ENCODE assay signal across 28 cellular contexts in genomic region chr16:49261930-49262329, GRCh38. TPM values are rescaled to one million over a fixed set of nuclear protein-coding genes. Genes with fewer than 3 reads are reported as not detected.
"Had no signal": no experiment of that assay in that cellular context is flagged by ENCODE, and none has a peak within 500 bp of the region (broad histone marks: within the 10 kb centered on the region; RNA-seq: fewer than 3 reads in every experiment).

No MANE protein-coding gene starts in this region.

- H3K4me3 Mint-ChIP-seq: stimulated activated effector memory CD8-positive, alpha-beta T cell treated with anti-CD3 and anti-CD28 coated beads, Interleukin-12 subunit alpha, Interleukin-12 subunit beta, amount 100 ng/mL, for 72 hours; stimulated activated memory B cell treated with anti-CD40 and anti-IgM and Interleukin-4, amounts not matched to agents 10 μg/mL and 1 μg/mL and 100 μg/mL, for 72 hours; stimulated activated naive B cell treated with anti-CD40 and anti-IgM and Interleukin-4, amounts not matched to agents 10 μg/mL and 1 μg/mL and 100 μg/mL, for 72 hours; stimulated activated naive CD8-positive, alpha-beta T cell treated with anti-CD3 and anti-CD28 coated beads, Interleukin-15, amount 100 ng/mL, for 72 hours; stimulated activated naive CD8-positive, alpha-beta T cell treated with anti-CD3 and anti-CD28 coated beads, Interleukin-15, Interleukin-2, amounts not matched to agents 100 ng/mL and 50 ng/mL, for 24 hours had no signal

- H3K27me3 ChIP-seq: stomach, testis, tibial artery, tibial nerve, transverse colon, upper lobe of left lung, upper lobe of right lung, vagina had no signal

- H3K4me1 ChIP-seq: stomach, suprapubic skin, testis, thyroid gland, tibial artery, tibial nerve, transverse colon, upper lobe of left lung, upper lobe of right lung, uterus, vagina had no signal

- H3K4me1 Mint-ChIP-seq: stimulated activated effector memory CD8-positive, alpha-beta T cell treated with anti-CD3 and anti-CD28 coated beads, Interleukin-12 subunit alpha, Interleukin-12 subunit beta, amount 100 ng/mL, for 72 hours; stimulated activated memory B cell treated with anti-CD40 and anti-IgM and Interleukin-4, amounts not matched to agents 10 μg/mL and 1 μg/mL and 100 μg/mL, for 72 hours; stimulated activated naive B cell treated with anti-CD40 and anti-IgM and Interleukin-4, amounts not matched to agents 10 μg/mL and 1 μg/mL and 100 μg/mL, for 72 hours; stimulated activated naive CD8-positive, alpha-beta T cell treated with anti-CD3 and anti-CD28 coated beads, Interleukin-15, amount 100 ng/mL, for 72 hours had no signal

- H3K27me3 Mint-ChIP-seq: stimulated activated memory B cell treated with anti-CD40 and anti-IgM and Interleukin-4, amounts not matched to agents 10 μg/mL and 1 μg/mL and 100 μg/mL, for 72 hours; stimulated activated naive B cell treated with anti-CD40 and anti-IgM and Interleukin-4, amounts not matched to agents 10 μg/mL and 1 μg/mL and 100 μg/mL, for 72 hours; stimulated activated naive CD8-positive, alpha-beta T cell treated with anti-CD3 and anti-CD28 coated beads, Interleukin-15, amount 100 ng/mL, for 72 hours had no signal

- H3K9me3 ChIP-seq: suprapubic skin, testis, thoracic aorta, thyroid gland, tibial artery, tibial nerve, transverse colon, upper lobe of left lung, upper lobe of right lung, uterus, vagina had no signal

- H3K27ac Mint-ChIP-seq: stimulated activated effector memory CD8-positive, alpha-beta T cell treated with anti-CD3 and anti-CD28 coated beads, Interleukin-12 subunit alpha, Interleukin-12 subunit beta, amount 100 ng/mL, for 72 hours; stimulated activated memory B cell treated with anti-CD40 and anti-IgM and Interleukin-4, amounts not matched to agents 10 μg/mL and 1 μg/mL and 100 μg/mL, for 72 hours; stimulated activated naive B cell treated with anti-CD40 and anti-IgM and Interleukin-4, amounts not matched to agents 10 μg/mL and 1 μg/mL and 100 μg/mL, for 72 hours; stimulated activated naive CD8-positive, alpha-beta T cell treated with anti-CD3 and anti-CD28 coated beads, Interleukin-15, amount 100 ng/mL, for 72 hours; stimulated activated naive CD8-positive, alpha-beta T cell treated with anti-CD3 and anti-CD28 coated beads, Interleukin-15, Interleukin-2, amounts not matched to agents 100 ng/mL and 50 ng/mL, for 24 hours had no signal

- DNase-seq: stimulated activated CD4-positive, alpha-beta T cell treated with anti-CD3 and anti-CD28 coated beads, Interleukin-2, amount 100 ng/mL, for 48 hours; stimulated activated CD4-positive, alpha-beta T cell treated with anti-CD3 and anti-CD28 coated beads, Interleukin-4, amount 100 ng/mL, for 1 hour; stimulated activated CD4-positive, alpha-beta T cell treated with anti-CD3 and anti-CD28 coated beads, Interleukin-4, amount 100 ng/mL, for 24 hours; stimulated activated CD4-positive, alpha-beta T cell treated with anti-CD3 and anti-CD28 coated beads, Interleukin-4, amount 100 ng/mL, for 4 hours; stimulated activated CD8-positive, alpha-beta memory T cell treated with anti-CD3 and anti-CD28 coated beads, Interleukin-4, amount 100 ng/mL, for 48 hours; stimulated activated naive B cell treated with anti-CD40 and anti-IgM and Interleukin-4, amounts not matched to agents 10 μg/mL and 1 μg/mL and 100 μg/mL, for 72 hours; stimulated activated naive CD4-positive, alpha-beta T cell; stimulated activated naive CD4-positive, alpha-beta T cell treated with Interleukin-2 at 50 U/mL for 16 hours; stimulated activated naive CD8-positive, alpha-beta T cell treated with anti-CD3 and anti-CD28 coated beads, Interleukin-15, amount 100 ng/mL, for 72 hours; stimulated activated naive CD8-positive, alpha-beta T cell treated with anti-CD3 and anti-CD28 coated beads, Interleukin-15, Interleukin-2, amounts not matched to agents 100 U/mL and 50 U/mL, for 24 hours; stomach; substantia nigra; testis; thyroid gland; tibial artery; transverse colon; trophoblast cell; upper lobe of left lung; upper lobe of right lung; uterus had no signal

- FAIRE-seq: urothelium cell line had no signal

- H3K4me3 ChIP-seq: stomach, suprapubic skin, testis, thoracic aorta, thyroid gland, tibial artery, tibial nerve, transverse colon, upper lobe of left lung, upper lobe of right lung, uterus, vagina had no signal

- ATAC-seq: stimulated activated effector memory CD8-positive, alpha-beta T cell treated with anti-CD3 and anti-CD28 coated beads, Interleukin-12 subunit alpha, Interleukin-12 subunit beta, amount 100 ng/mL, for 72 hours; stimulated activated memory B cell treated with anti-CD40 and anti-IgM and Interleukin-4, amounts not matched to agents 10 μg/mL and 1 μg/mL and 100 μg/mL, for 72 hours; stimulated activated naive B cell treated with anti-CD40 and anti-IgM and Interleukin-4, amounts not matched to agents 10 μg/mL and 1 μg/mL and 100 μg/mL, for 72 hours; stimulated activated naive CD8-positive, alpha-beta T cell treated with anti-CD3 and anti-CD28 coated beads, Interleukin-15, amount 100 ng/mL, for 72 hours; stimulated activated naive CD8-positive, alpha-beta T cell treated with anti-CD3 and anti-CD28 coated beads, Interleukin-15, Interleukin-2, amounts not matched to agents 100 U/mL and 50 U/mL, for 24 hours; upper lobe of right lung had no signal

- H3K36me3 Mint-ChIP-seq: stimulated activated effector memory CD8-positive, alpha-beta T cell treated with anti-CD3 and anti-CD28 coated beads, Interleukin-12 subunit alpha, Interleukin-12 subunit beta, amount 100 ng/mL, for 72 hours; stimulated activated memory B cell treated with anti-CD40 and anti-IgM and Interleukin-4, amounts not matched to agents 10 μg/mL and 1 μg/mL and 100 μg/mL, for 72 hours; stimulated activated naive B cell treated with anti-CD40 and anti-IgM and Interleukin-4, amounts not matched to agents 10 μg/mL and 1 μg/mL and 100 μg/mL, for 72 hours had no signal

- H3K36me3 ChIP-seq: stomach, suprapubic skin, thoracic aorta, thyroid gland, tibial artery, tibial nerve, transverse colon, upper lobe of left lung, upper lobe of right lung, uterus, vagina had no signal

- H3K27ac ChIP-seq: stomach, suprapubic skin, testis, thoracic aorta, thyroid gland, tibial artery, tibial nerve, transverse colon, upper lobe of left lung, upper lobe of right lung, uterus, vagina had no signal

RNA-seq across cellular contexts. Expression of gene CBLN1, which starts 19.7 kb away (rescaled TPM):
- total RNA-seq: vagina had no signal
